Comparison of ENCODE assay signal across 20 cellular contexts in the genomic region with DNA sequence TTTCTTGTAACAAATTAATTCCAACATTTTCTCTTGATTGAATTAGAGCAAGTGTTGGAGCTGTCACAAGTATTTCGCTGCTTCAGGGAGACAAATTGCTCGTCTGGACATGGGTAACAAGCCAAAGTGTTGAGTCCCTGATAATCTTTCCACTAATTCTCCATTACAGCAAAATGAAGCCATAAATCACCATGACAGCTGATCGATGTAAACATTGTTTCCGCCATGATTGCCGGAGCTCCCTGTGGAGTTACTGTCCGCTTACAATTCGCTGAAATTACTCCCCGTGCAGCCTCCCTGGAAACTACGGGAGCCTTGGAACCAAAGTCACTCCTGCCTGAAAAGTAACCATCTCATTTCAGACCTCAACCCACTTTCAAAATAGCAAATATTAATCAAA. TPM values are rescaled to one million over a fixed set of nuclear protein-coding genes. Genes with fewer than 3 reads are reported as not detected.
A peak's percentile ranks its signal among the peaks of the same experiment; 100 is the strongest.
DNase-seq lines count a peak whose midpoint lies in the region; ATAC-seq and TF ChIP-seq lines count a peak whose summit lies in the region.
"Had no signal": no experiment of that assay in that cellular context is flagged by ENCODE, and none has a peak within 500 bp of the region (broad histone marks: within the 10 kb centered on the region; RNA-seq: fewer than 3 reads in every experiment).

No MANE protein-coding gene starts in this region.

- TF ChIP-seq EP300 in Ishikawa (IDR thresholded peaks at IDR 0.05; ENCODE audit: borderline replicate concordance): no peak

- no peaks in the 10 kb centered on the region for H3K36me3 ChIP-seq in WERI-Rb-1
- H3K36me3 ChIP-seq: heart left ventricle, neutrophil had no signal

- BruUV-seq in MCF 10A (replicated peaks; lab: Mats Ljungman, UMichigan): no TSS peak

- no peaks in the 10 kb centered on the region for H3K9me3 ChIP-seq in WERI-Rb-1 (ENCODE audit: severe bottlenecking)
- H3K9me3 ChIP-seq: heart left ventricle, neutrophil had no signal

- no peaks in the 10 kb centered on the region for H3K27me3 ChIP-seq in WERI-Rb-1 (ENCODE audit: insufficient read depth, low read depth, severe bottlenecking)

- TF ChIP-seq CTCF in WERI-Rb-1 (IDR thresholded peaks at IDR 0.05; ENCODE audit: low read depth, low read length): no peak
- no peak for TF ChIP-seq CTCF in MCF 10A (IDR thresholded peaks at IDR 0.05; ENCODE audit: unreplicated experiment)

- ATAC-seq in HG02970 (IDR thresholded peaks at IDR 0.05; ENCODE audit: low FRiP score, unreplicated experiment): no peak
- no peak for ATAC-seq in stimulated activated effector memory CD8-positive, alpha-beta T cell treated with anti-CD3 and anti-CD28 coated beads, Interleukin-12 subunit alpha, Interleukin-12 subunit beta, amount 100 ng/mL, for 72 hours
- ATAC-seq: heart left ventricle had no signal

- intact Hi-C loops in MCF 10A (cut with micrococcal nuclease): no loop called here

- H3K9me3 Mint-ChIP-seq in stimulated activated effector memory CD8-positive, alpha-beta T cell treated with anti-CD3 and anti-CD28 coated beads, Interleukin-12 subunit alpha, Interleukin-12 subunit beta, amount 100 ng/mL, for 72 hours: no peaks in the 10 kb centered on the region
- no peaks in the 10 kb centered on the region for H3K9me3 Mint-ChIP-seq in MCF 10A (ENCODE audit: unreplicated experiment)

- peak overlapping the region; percentile 78 for H3K27ac ChIP-seq in WERI-Rb-1
- H3K27ac ChIP-seq: heart left ventricle, neutrophil had no signal

- DNase-seq in COR-L47 (lab: John Stamatoyannopoulos, UW) (peak; percentile 94), NCI-H446 (lab: John Stamatoyannopoulos, UW) (peak; percentile 42 to 88), WERI-Rb-1 (peak; percentile 87), nucleus accumbens (lab: John Stamatoyannopoulos, UW) (no peak), MCF 10A (ENCODE audit: unreplicated experiment) (no peak)
- DNase-seq in stimulated activated effector memory CD8-positive, alpha-beta T cell treated with anti-CD3 and anti-CD28 coated beads, Interleukin-12 subunit alpha, Interleukin-12 subunit beta, amount 100 ng/mL, for 72 hours (ENCODE audit: low spot score in 2 of 2): no peak
- DNase-seq: activated CD4-positive, alpha-beta T cell treated with anti-CD3 and anti-CD28 coated beads for 1 hour; activated naive CD8-positive, alpha-beta T cell treated with anti-CD3 and anti-CD28 coated beads for 36 hours; CD4-positive, alpha-beta memory T cell; heart left ventricle; Kasumi-1; NCI-H187 treated with DMSO at 0.1 percent for 48 hours had no signal

- no peak overlapping the region for H3K27ac Mint-ChIP-seq in stimulated activated effector memory CD8-positive, alpha-beta T cell treated with anti-CD3 and anti-CD28 coated beads, Interleukin-12 subunit alpha, Interleukin-12 subunit beta, amount 100 ng/mL, for 72 hours
- no peak overlapping the region for H3K27ac Mint-ChIP-seq in MCF 10A (ENCODE audit: low read depth, unreplicated experiment)
- H3K27ac Mint-ChIP-seq: activated naive CD8-positive, alpha-beta T cell treated with anti-CD3 and anti-CD28 coated beads for 36 hours; CD4-positive, alpha-beta memory T cell had no signal

- no peaks in the 10 kb centered on the region for H3K36me3 Mint-ChIP-seq in stimulated activated effector memory CD8-positive, alpha-beta T cell treated with anti-CD3 and anti-CD28 coated beads, Interleukin-12 subunit alpha, Interleukin-12 subunit beta, amount 100 ng/mL, for 72 hours
- no peaks in the 10 kb centered on the region for H3K36me3 Mint-ChIP-seq in MCF 10A (ENCODE audit: insufficient read depth, unreplicated experiment)
- H3K36me3 Mint-ChIP-seq: activated naive CD8-positive, alpha-beta T cell treated with anti-CD3 and anti-CD28 coated beads for 36 hours; CD4-positive, alpha-beta memory T cell had no signal

- no peaks in the 10 kb centered on the region for H3K4me1 Mint-ChIP-seq in stimulated activated effector memory CD8-positive, alpha-beta T cell treated with anti-CD3 and anti-CD28 coated beads, Interleukin-12 subunit alpha, Interleukin-12 subunit beta, amount 100 ng/mL, for 72 hours
- peaks cover 5% of the 10 kb centered on the region for H3K4me1 Mint-ChIP-seq in MCF 10A (ENCODE audit: insufficient read depth, unreplicated experiment)
- H3K4me1 Mint-ChIP-seq: activated naive CD8-positive, alpha-beta T cell treated with anti-CD3 and anti-CD28 coated beads for 36 hours; CD4-positive, alpha-beta memory T cell had no signal

- POLR2A ChIA-PET in MCF 10A (lab: Yijun Ruan, JAX): interaction anchor here (1.2 kb wide), 1 partner anchor 11 kb away, joined by 3 read pairs; no protein-coding TSS in a partner anchor

- CTCF ChIA-PET in MCF 10A (lab: Yijun Ruan, JAX): interaction anchor here (0.5 kb wide), 1 partner anchor 34 kb away, joined by 3 read pairs; no protein-coding TSS in a partner anchor

- peak overlapping the region; percentile 33 for H3K4me3 ChIP-seq in WERI-Rb-1 (ENCODE audit: low read depth, low read length)
- H3K4me3 ChIP-seq: heart left ventricle had no signal

- H3K27me3 Mint-ChIP-seq in MCF 10A (ENCODE audit: insufficient read depth, unreplicated experiment): no peaks in the 10 kb centered on the region

- TF ChIP-seq RAD21 in Ishikawa (IDR thresholded peaks at IDR 0.05; ENCODE audit: low read depth): no peak

- no peak overlapping the region for H3K4me3 Mint-ChIP-seq in stimulated activated effector memory CD8-positive, alpha-beta T cell treated with anti-CD3 and anti-CD28 coated beads, Interleukin-12 subunit alpha, Interleukin-12 subunit beta, amount 100 ng/mL, for 72 hours
- H3K4me3 Mint-ChIP-seq in MCF 10A (ENCODE audit: unreplicated experiment): no peak overlapping the region
- H3K4me3 Mint-ChIP-seq: activated naive CD8-positive, alpha-beta T cell treated with anti-CD3 and anti-CD28 coated beads for 36 hours; CD4-positive, alpha-beta memory T cell had no signal

TF ChIP-seq in Ishikawa, 13 proteins besides CTCF, POLR2A, EP300 and RAD21:
- TF ChIP-seq CREB1 (IDR thresholded peaks at IDR 0.05; ENCODE audit: low read depth) (no peak), YY1 (IDR thresholded peaks at IDR 0.05; ENCODE audit: low read depth) (0 out of 2 replicates have a peak, but pooled peaks have one; percentile 35), FOXM1 (IDR thresholded peaks at IDR 0.05; ENCODE audit: borderline replicate concordance, low read depth) (no peak), NFIC (IDR thresholded peaks at IDR 0.05) (no peak), EGR1 (IDR thresholded peaks at IDR 0.05) (no peak)
- TF ChIP-seq, protein P1, sequence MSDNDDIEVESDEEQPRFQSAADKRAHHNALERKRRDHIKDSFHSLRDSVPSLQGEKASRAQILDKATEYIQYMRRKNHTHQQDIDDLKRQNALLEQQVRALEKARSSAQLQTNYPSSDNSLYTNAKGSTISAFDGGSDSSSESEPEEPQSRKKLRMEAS (IDR thresholded peaks at IDR 0.05): no peak
- TF ChIP-seq, protein P2, sequence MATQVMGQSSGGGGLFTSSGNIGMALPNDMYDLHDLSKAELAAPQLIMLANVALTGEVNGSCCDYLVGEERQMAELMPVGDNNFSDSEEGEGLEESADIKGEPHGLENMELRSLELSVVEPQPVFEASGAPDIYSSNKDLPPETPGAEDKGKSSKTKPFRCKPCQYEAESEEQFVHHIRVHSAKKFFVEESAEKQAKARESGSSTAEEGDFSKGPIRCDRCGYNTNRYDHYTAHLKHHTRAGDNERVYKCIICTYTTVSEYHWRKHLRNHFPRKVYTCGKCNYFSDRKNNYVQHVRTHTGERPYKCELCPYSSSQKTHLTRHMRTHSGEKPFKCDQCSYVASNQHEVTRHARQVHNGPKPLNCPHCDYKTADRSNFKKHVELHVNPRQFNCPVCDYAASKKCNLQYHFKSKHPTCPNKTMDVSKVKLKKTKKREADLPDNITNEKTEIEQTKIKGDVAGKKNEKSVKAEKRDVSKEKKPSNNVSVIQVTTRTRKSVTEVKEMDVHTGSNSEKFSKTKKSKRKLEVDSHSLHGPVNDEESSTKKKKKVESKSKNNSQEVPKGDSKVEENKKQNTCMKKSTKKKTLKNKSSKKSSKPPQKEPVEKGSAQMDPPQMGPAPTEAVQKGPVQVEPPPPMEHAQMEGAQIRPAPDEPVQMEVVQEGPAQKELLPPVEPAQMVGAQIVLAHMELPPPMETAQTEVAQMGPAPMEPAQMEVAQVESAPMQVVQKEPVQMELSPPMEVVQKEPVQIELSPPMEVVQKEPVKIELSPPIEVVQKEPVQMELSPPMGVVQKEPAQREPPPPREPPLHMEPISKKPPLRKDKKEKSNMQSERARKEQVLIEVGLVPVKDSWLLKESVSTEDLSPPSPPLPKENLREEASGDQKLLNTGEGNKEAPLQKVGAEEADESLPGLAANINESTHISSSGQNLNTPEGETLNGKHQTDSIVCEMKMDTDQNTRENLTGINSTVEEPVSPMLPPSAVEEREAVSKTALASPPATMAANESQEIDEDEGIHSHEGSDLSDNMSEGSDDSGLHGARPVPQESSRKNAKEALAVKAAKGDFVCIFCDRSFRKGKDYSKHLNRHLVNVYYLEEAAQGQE (IDR thresholded peaks at IDR 0.05; ENCODE audit: low read depth): no peak

RNA-seq across cellular contexts. Expression of gene SHOX2, which starts 47.4 kb away (rescaled TPM):
- total RNA-seq in MCF 10A (2022): 2.6 and 3.1 TPM in 2 replicates
- total RNA-seq: activated CD8-positive, alpha-beta memory T cell treated with anti-CD3 and anti-CD28 coated beads for 36 hours; activated naive CD8-positive, alpha-beta T cell treated with anti-CD3 and anti-CD28 coated beads for 36 hours; CD4-positive, alpha-beta memory T cell; HT-29; liver; mononuclear cell; temporal lobe had no signal

RNA-seq across cellular contexts. Expression of gene RSRC1, which starts 51.1 kb away (rescaled TPM):
- total RNA-seq in MCF 10A (2022): 32.3 and 35.8 TPM in 2 replicates

Comparison
In these comparisons a context has a peak if more than half of its experiments do, and no peak if none do; other contexts are left out.
1. DNase-seq: peak in COR-L47 (single experiment), NCI-H446 (2 of 2) and WERI-Rb-1 (single experiment); none in nucleus accumbens (0 of 56), stimulated activated effector memory CD8-positive, alpha-beta T cell treated with anti-CD3 and anti-CD28 coated beads, Interleukin-12 subunit alpha, Interleukin-12 subunit beta, amount 100 ng/mL, for 72 hours (0 of 2) and MCF 10A (single experiment).